Comparison of ENCODE assay signal across 8 cellular contexts in the genomic region with DNA sequence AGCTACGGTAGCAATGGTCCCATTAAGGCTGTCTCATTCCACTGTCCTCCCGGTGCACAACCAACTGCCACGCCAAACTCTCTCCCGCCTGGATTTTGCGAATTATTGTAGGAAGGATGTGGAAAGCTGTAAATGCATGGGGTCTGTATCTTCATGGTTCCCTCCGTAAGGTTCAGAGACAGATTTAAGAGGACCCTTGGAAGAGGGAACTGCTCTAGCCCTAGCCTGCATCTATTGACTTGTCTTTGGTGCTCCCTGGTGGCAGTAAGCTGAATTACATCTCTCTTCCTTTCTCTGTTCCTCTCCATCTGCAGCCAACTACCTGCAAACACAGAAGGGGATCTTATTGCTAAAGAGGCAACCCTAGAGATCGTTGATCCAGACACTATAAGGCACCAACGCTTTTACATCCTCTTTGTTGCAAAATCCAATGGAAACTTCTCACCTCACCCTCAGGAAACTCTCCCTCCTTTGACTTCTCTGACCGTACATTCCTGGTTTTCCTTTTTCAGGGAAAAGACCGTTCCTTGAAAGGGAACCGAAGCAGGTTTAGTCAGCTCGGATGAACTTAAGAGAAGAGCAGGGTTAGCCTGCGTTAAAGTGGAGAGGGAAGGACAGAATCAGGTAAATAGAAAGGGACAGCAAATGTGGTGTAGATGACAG. TPM values are rescaled to one million over a fixed set of nuclear protein-coding genes. Genes with fewer than 3 reads are reported as not detected.
DNase-seq lines count a peak whose midpoint lies in the region; ATAC-seq, FAIRE-seq and TF ChIP-seq lines count a peak whose summit lies in the region.

No MANE protein-coding gene starts in this region.

- peak; percentile 93 for TF ChIP-seq RAD21 in Ishikawa (IDR thresholded peaks at IDR 0.05; ENCODE audit: low read depth)

- H3K27me3 ChIP-seq in osteoblast (ENCODE audit: insufficient read depth, low read length) = peaks cover 15% of the 10 kb centered on the region

- DNase-seq in COR-L47 (lab: John Stamatoyannopoulos, UW) (peak; percentile 29), RCC 7860 (ENCODE audit: low spot score) (peak; percentile 42), foreskin fibroblast (peak; percentile 32 to 77), osteoblast (ENCODE audit: insufficient read length, low spot score, missing footprints) (peak; percentile 68)
- peak; percentile 24 for DNase-seq in activated T-helper 9 cell treated with anti-CD3 and anti-CD28 coated beads, Interleukin-2, amount 50 U/mL, for 16 hours (ENCODE audit: low read depth)

- FAIRE-seq in RCC 7860 (lab: Jason Lieb, UNC) = peak; percentile 67

- peak overlapping the region; percentile 76 for H2AFZ ChIP-seq in osteoblast (ENCODE audit: low read length)

- H3K36me3 ChIP-seq in osteoblast (ENCODE audit: insufficient read depth, low read length) = no peaks in the 10 kb centered on the region

- H3K4me3 ChIP-seq in foreskin fibroblast (ENCODE audit: low read depth in 1 of 2, low read length in 2 of 2) (peak overlapping the region in 1 of 2 donors; percentile 38), osteoblast (ENCODE audit: insufficient read depth, low read length) (peak overlapping the region; percentile 60)

- TF ChIP-seq CTCF in foreskin fibroblast (IDR thresholded peaks at IDR 0.05; ENCODE audit: low read depth, low read length) (peak; percentile 55), osteoblast (IDR thresholded peaks at IDR 0.05; ENCODE audit: extremely low read depth, low read depth, low read length) (peak; percentile 84)

- no peaks in the 10 kb centered on the region for H4K20me1 ChIP-seq in osteoblast (ENCODE audit: insufficient read depth, low read length)

- ATAC-seq in GM19467 (IDR thresholded peaks at IDR 0.05; ENCODE audit: unreplicated experiment) (peak; percentile 61), GM21717 (IDR thresholded peaks at IDR 0.05; ENCODE audit: unreplicated experiment) (no peak)

- H3K4me2 ChIP-seq in osteoblast (ENCODE audit: insufficient read depth, low read length) = peak overlapping the region; percentile 89

- no peaks in the 10 kb centered on the region for H3K79me2 ChIP-seq in osteoblast (ENCODE audit: insufficient read depth, low read length)

- no peak overlapping the region for H3K27ac ChIP-seq in osteoblast (ENCODE audit: low read depth, low read length)

- H3K4me1 ChIP-seq in osteoblast (ENCODE audit: insufficient read depth, low read length) = peaks cover 25% of the 10 kb centered on the region

- H3K9me3 ChIP-seq in osteoblast (ENCODE audit: low read depth, low read length) = no peaks in the 10 kb centered on the region

- no peak for TF ChIP-seq EP300 in Ishikawa (IDR thresholded peaks at IDR 0.05; ENCODE audit: borderline replicate concordance)

TF ChIP-seq in Ishikawa, 13 proteins besides CTCF, POLR2A, EP300 and RAD21:
- TF ChIP-seq TEAD4 (IDR thresholded peaks at IDR 0.05) = no peak
- no peak for TF ChIP-seq YY1 (IDR thresholded peaks at IDR 0.05; ENCODE audit: low read depth)
- TF ChIP-seq NFIC (IDR thresholded peaks at IDR 0.05) = no peak
- TF ChIP-seq FOXM1 (IDR thresholded peaks at IDR 0.05; ENCODE audit: borderline replicate concordance, low read depth) = no peak
- TF ChIP-seq TAF1 (IDR thresholded peaks at IDR 0.05; ENCODE audit: low read depth) = no peak
- TF ChIP-seq, protein P1, sequence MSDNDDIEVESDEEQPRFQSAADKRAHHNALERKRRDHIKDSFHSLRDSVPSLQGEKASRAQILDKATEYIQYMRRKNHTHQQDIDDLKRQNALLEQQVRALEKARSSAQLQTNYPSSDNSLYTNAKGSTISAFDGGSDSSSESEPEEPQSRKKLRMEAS (IDR thresholded peaks at IDR 0.05) = no peak
- TF ChIP-seq, protein P2, sequence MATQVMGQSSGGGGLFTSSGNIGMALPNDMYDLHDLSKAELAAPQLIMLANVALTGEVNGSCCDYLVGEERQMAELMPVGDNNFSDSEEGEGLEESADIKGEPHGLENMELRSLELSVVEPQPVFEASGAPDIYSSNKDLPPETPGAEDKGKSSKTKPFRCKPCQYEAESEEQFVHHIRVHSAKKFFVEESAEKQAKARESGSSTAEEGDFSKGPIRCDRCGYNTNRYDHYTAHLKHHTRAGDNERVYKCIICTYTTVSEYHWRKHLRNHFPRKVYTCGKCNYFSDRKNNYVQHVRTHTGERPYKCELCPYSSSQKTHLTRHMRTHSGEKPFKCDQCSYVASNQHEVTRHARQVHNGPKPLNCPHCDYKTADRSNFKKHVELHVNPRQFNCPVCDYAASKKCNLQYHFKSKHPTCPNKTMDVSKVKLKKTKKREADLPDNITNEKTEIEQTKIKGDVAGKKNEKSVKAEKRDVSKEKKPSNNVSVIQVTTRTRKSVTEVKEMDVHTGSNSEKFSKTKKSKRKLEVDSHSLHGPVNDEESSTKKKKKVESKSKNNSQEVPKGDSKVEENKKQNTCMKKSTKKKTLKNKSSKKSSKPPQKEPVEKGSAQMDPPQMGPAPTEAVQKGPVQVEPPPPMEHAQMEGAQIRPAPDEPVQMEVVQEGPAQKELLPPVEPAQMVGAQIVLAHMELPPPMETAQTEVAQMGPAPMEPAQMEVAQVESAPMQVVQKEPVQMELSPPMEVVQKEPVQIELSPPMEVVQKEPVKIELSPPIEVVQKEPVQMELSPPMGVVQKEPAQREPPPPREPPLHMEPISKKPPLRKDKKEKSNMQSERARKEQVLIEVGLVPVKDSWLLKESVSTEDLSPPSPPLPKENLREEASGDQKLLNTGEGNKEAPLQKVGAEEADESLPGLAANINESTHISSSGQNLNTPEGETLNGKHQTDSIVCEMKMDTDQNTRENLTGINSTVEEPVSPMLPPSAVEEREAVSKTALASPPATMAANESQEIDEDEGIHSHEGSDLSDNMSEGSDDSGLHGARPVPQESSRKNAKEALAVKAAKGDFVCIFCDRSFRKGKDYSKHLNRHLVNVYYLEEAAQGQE (IDR thresholded peaks at IDR 0.05; ENCODE audit: low read depth) = no peak
- TF ChIP-seq TCF12 (IDR thresholded peaks at IDR 0.05; ENCODE audit: low read depth) = no peak
- TF ChIP-seq ZBTB7A (IDR thresholded peaks at IDR 0.05; ENCODE audit: low read depth) = no peak
- TF ChIP-seq EGR1 (IDR thresholded peaks at IDR 0.05) = no peak
- TF ChIP-seq, protein P3, sequence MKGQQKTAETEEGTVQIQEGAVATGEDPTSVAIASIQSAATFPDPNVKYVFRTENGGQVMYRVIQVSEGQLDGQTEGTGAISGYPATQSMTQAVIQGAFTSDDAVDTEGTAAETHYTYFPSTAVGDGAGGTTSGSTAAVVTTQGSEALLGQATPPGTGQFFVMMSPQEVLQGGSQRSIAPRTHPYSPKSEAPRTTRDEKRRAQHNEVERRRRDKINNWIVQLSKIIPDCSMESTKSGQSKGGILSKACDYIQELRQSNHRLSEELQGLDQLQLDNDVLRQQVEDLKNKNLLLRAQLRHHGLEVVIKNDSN (IDR thresholded peaks at IDR 0.05) = no peak
- TF ChIP-seq CREB1 (IDR thresholded peaks at IDR 0.05; ENCODE audit: low read depth) = no peak
- TF ChIP-seq CEBPB (IDR thresholded peaks at IDR 0.05) = no peak

RNA-seq across cellular contexts. Expression of a gene that starts 11.9 kb away (rescaled TPM):
- not detected in 2 replicates for total RNA-seq in osteoblast
